Comparison of ENCODE assay signal across 13 cellular contexts in genomic region chr16:84598391-84598750, GRCh38. TPM values are rescaled to one million over a fixed set of nuclear protein-coding genes. Genes with fewer than 3 reads are reported as not detected.
DNase-seq lines count a peak whose midpoint lies in the region; ATAC-seq and TF ChIP-seq lines count a peak whose summit lies in the region.
"Had no signal": no experiment of that assay in that cellular context is flagged by ENCODE, and none has a peak within 500 bp of the region (broad histone marks: within the 10 kb centered on the region; RNA-seq: fewer than 3 reads in every experiment).

No MANE protein-coding gene starts in this region.

- intact Hi-C loops in lower lobe of right lung (cut with DNase I) = no loop called here

- no peaks in the 10 kb centered on the region for H3K36me3 ChIP-seq in lower lobe of right lung
- H3K36me3 ChIP-seq: SJCRH30 had no signal

- H3K4me3 Mint-ChIP-seq in activated naive CD4-positive, alpha-beta T cell treated with anti-CD3 and anti-CD28 coated beads, Interleukin-2, amount 10 ng/mL, durations not matched to agents 7 days and 5 days = peak overlapping the region; percentile 57
- H3K4me3 Mint-ChIP-seq in activated naive CD8-positive, alpha-beta T cell treated with anti-CD3 and anti-CD28 coated beads for 36 hours = peak overlapping the region; percentile 66
- peak overlapping the region; percentile 55 for H3K4me3 Mint-ChIP-seq in type B pancreatic cell

- no peaks in the 10 kb centered on the region for H3K27me3 ChIP-seq in lower lobe of right lung (ENCODE audit: low read depth)
- H3K27me3 ChIP-seq: SJCRH30 had no signal

- H3K27ac ChIP-seq in lower lobe of right lung = peak overlapping the region; percentile 60
- H3K27ac ChIP-seq: SJCRH30 had no signal

- no peak for TF ChIP-seq CTCF in lower lobe of right lung (IDR thresholded peaks at IDR 0.05)
- TF ChIP-seq CTCF in type B pancreatic cell (conservative IDR thresholded peaks at IDR 0.05) = no peak

- H3K9me3 ChIP-seq in lower lobe of right lung = no peaks in the 10 kb centered on the region
- H3K9me3 ChIP-seq: SJCRH30 had no signal

- peak overlapping the region; percentile 89 for H3K27ac Mint-ChIP-seq in activated naive CD4-positive, alpha-beta T cell treated with anti-CD3 and anti-CD28 coated beads, Interleukin-2, amount 10 ng/mL, durations not matched to agents 7 days and 5 days
- peak overlapping the region; percentile 99 for H3K27ac Mint-ChIP-seq in activated naive CD8-positive, alpha-beta T cell treated with anti-CD3 and anti-CD28 coated beads for 36 hours
- peak overlapping the region; percentile 81 for H3K27ac Mint-ChIP-seq in type B pancreatic cell

- no peak for ATAC-seq in lower lobe of right lung
- ATAC-seq in GM18511 (IDR thresholded peaks at IDR 0.05; ENCODE audit: unreplicated experiment) = no peak
- no peak for ATAC-seq in GM19351 (IDR thresholded peaks at IDR 0.05; ENCODE audit: unreplicated experiment)
- ATAC-seq: left colon had no signal

- no peaks in the 10 kb centered on the region for H3K9me3 Mint-ChIP-seq in activated naive CD4-positive, alpha-beta T cell treated with anti-CD3 and anti-CD28 coated beads, Interleukin-2, amount 10 ng/mL, durations not matched to agents 7 days and 5 days
- H3K9me3 Mint-ChIP-seq in activated naive CD8-positive, alpha-beta T cell treated with anti-CD3 and anti-CD28 coated beads for 36 hours = no peaks in the 10 kb centered on the region
- no peaks in the 10 kb centered on the region for H3K9me3 Mint-ChIP-seq in type B pancreatic cell

- no peak overlapping the region for H3K4me3 ChIP-seq in lower lobe of right lung
- H3K4me3 ChIP-seq: SJCRH30 had no signal

- peaks cover 70% of the 10 kb centered on the region for H3K36me3 Mint-ChIP-seq in activated naive CD4-positive, alpha-beta T cell treated with anti-CD3 and anti-CD28 coated beads, Interleukin-2, amount 10 ng/mL, durations not matched to agents 7 days and 5 days
- H3K36me3 Mint-ChIP-seq in activated naive CD8-positive, alpha-beta T cell treated with anti-CD3 and anti-CD28 coated beads for 36 hours = peaks cover 60% of the 10 kb centered on the region
- peaks cover 9% of the 10 kb centered on the region for H3K36me3 Mint-ChIP-seq in type B pancreatic cell

- no peaks in the 10 kb centered on the region for H3K27me3 Mint-ChIP-seq in activated naive CD4-positive, alpha-beta T cell treated with anti-CD3 and anti-CD28 coated beads, Interleukin-2, amount 10 ng/mL, durations not matched to agents 7 days and 5 days
- no peaks in the 10 kb centered on the region for H3K27me3 Mint-ChIP-seq in activated naive CD8-positive, alpha-beta T cell treated with anti-CD3 and anti-CD28 coated beads for 36 hours
- H3K27me3 Mint-ChIP-seq in type B pancreatic cell = no peaks in the 10 kb centered on the region

- CTCF ChIA-PET in activated naive CD4-positive, alpha-beta T cell treated with anti-CD3 and anti-CD28 coated beads, Interleukin-2, amount 10 ng/mL, durations not matched to agents 7 days and 5 days (lab: Charles Lee) = interaction anchor here (0.8 to 4.9 kb wide), 6 partner anchors 8 to 93 kb away, joined by 3 to 17 read pairs (median 4); no protein-coding TSS in a partner anchor

- H3K4me1 Mint-ChIP-seq in activated naive CD4-positive, alpha-beta T cell treated with anti-CD3 and anti-CD28 coated beads, Interleukin-2, amount 10 ng/mL, durations not matched to agents 7 days and 5 days = peaks cover 96% of the 10 kb centered on the region
- H3K4me1 Mint-ChIP-seq in activated naive CD8-positive, alpha-beta T cell treated with anti-CD3 and anti-CD28 coated beads for 36 hours = peaks cover 93% of the 10 kb centered on the region
- peaks cover 67% of the 10 kb centered on the region for H3K4me1 Mint-ChIP-seq in type B pancreatic cell (ENCODE audit: unreplicated experiment)

- no peak for DNase-seq in activated naive CD4-positive, alpha-beta T cell treated with anti-CD3 and anti-CD28 coated beads, Interleukin-2, amount 10 ng/mL, durations not matched to agents 7 days and 5 days
- no peak for DNase-seq in activated naive CD4-positive, alpha-beta T cell treated with anti-CD3 and anti-CD28 coated beads, Interleukin-2, amount 50 U/mL, for 16 hours
- DNase-seq in activated naive CD8-positive, alpha-beta T cell treated with anti-CD3 and anti-CD28 coated beads for 36 hours = no peak
- DNase-seq in lower lobe of right lung (peak; percentile 35), type B pancreatic cell (ENCODE audit: extremely low spot score, unreplicated experiment) (no peak), NCI-H1417 (lab: John Stamatoyannopoulos, UW) (no peak)
- DNase-seq: foreskin melanocyte, left colon, MV-4-11, NCI-H524 treated with DMSO at 0.1 percent for 48 hours, SJCRH30 had no signal

- peaks cover 87% of the 10 kb centered on the region for H3K4me1 ChIP-seq in lower lobe of right lung

RNA-seq across cellular contexts. Expression of gene COTL1, which starts 19.5 kb away (rescaled TPM):
- 100 to 1,000 TPM; 588 to 605 TPM for total RNA-seq in activated naive CD8-positive, alpha-beta T cell treated with anti-CD3 and anti-CD28 coated beads for 36 hours
- total RNA-seq in lower lobe of right lung (221 TPM), type B pancreatic cell (ENCODE audit: low replicate concordance) (75.6 and 179 TPM in 2 replicates)

RNA-seq across cellular contexts. Expression of gene KLHL36, which starts 49.9 kb away (rescaled TPM):
- 10 to 100 TPM; 32.6 to 34.8 TPM for total RNA-seq in activated naive CD8-positive, alpha-beta T cell treated with anti-CD3 and anti-CD28 coated beads for 36 hours
- total RNA-seq in lower lobe of right lung (53.0 TPM), type B pancreatic cell (ENCODE audit: low replicate concordance) (40.3 and 64.7 TPM in 2 replicates)
